In the genomic region with DNA sequence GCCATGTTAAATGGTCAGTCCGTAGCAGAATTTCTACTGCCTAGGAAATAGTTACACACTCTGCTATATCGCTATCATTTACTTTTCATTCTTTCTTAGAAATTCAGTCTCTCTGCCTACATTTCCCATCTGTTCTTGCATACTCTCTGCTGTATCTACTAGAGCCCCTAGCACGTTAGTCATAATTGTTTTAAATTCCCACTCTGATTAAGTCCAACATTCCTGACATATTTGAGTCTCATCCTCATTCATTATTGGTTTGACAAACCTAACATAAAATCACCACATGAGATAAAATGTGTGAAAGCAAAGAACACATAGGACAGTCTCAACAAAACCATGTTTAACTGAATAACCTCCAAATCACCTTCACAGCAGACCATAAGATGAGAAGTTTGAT, we compare ENCODE assay signal across 18 cellular contexts.
DNase-seq lines count a peak whose midpoint lies in the region; ATAC-seq and TF ChIP-seq lines count a peak whose summit lies in the region.
"Had no signal": no experiment of that assay in that cellular context is flagged by ENCODE, and none has a peak within 500 bp of the region (broad histone marks: within the 10 kb centered on the region; RNA-seq: fewer than 3 reads in every experiment).

No MANE protein-coding gene starts in this region.

- WGBS in smooth muscle cell (ENCODE audit: low lambda C conversion rate) = 40% methylated on average over 3 of the region's 3 CpGs

- H3K27ac ChIP-seq in smooth muscle cell (ENCODE audit: low read depth) = no peak overlapping the region
- H3K27ac ChIP-seq: BLaER1, esophagus muscularis mucosa had no signal

- ATAC-seq in GM21619 (IDR thresholded peaks at IDR 0.05; ENCODE audit: unreplicated experiment) (no peak), GM19467 (IDR thresholded peaks at IDR 0.05; ENCODE audit: unreplicated experiment) (no peak), HG03175 (IDR thresholded peaks at IDR 0.05; ENCODE audit: unreplicated experiment) (no peak)
- ATAC-seq: activated naive CD4-positive, alpha-beta T cell treated with anti-CD3 and anti-CD28 coated beads, Interleukin-2, amount 50 U/mL, for 72 hours; activated T-cell treated with anti-CD3 and anti-CD28 coated beads, Interleukin-2, amount 50 U/mL, for 72 hours; effector memory CD8-positive, alpha-beta T cell; Panc1 had no signal

- no peak overlapping the region for H2AFZ ChIP-seq in smooth muscle cell (ENCODE audit: low read depth)

- DNase-seq in GM03348 (ENCODE audit: low spot score) (peak; percentile 53), RPMI7951 (ENCODE audit: low read depth) (peak; percentile 74), foreskin fibroblast (peak; percentile 14 to 46), smooth muscle cell (lab: John Stamatoyannopoulos, UW; ENCODE audit: unreplicated experiment) (no peak)
- DNase-seq: activated CD4-positive, alpha-beta T cell treated with anti-CD3 and anti-CD28 coated beads for 1 hour; activated CD8-positive, alpha-beta memory T cell treated with anti-CD3 and anti-CD28 coated beads for 24 hours; activated T-cell treated with anti-CD3 and anti-CD28 coated beads, Interleukin-2, amount 50 U/mL, for 72 hours; Calu3; effector memory CD8-positive, alpha-beta T cell; KBM-7; NCI-H1694 treated with DMSO at 0.1 percent for 48 hours had no signal

- no peak overlapping the region for H3K9ac ChIP-seq in smooth muscle cell (ENCODE audit: low read depth)
- H3K9ac ChIP-seq: BLaER1 had no signal

- peaks cover 4% of the 10 kb centered on the region for H3K4me1 ChIP-seq in smooth muscle cell (ENCODE audit: low read depth)

- H3K4me3 ChIP-seq in foreskin fibroblast (ENCODE audit: low read depth in 1 of 2, low read length in 2 of 2) (no peak overlapping the region), smooth muscle cell (no peak overlapping the region)
- H3K4me3 ChIP-seq: BLaER1, esophagus muscularis mucosa had no signal

- no peaks in the 10 kb centered on the region for H3K9me3 ChIP-seq in smooth muscle cell (replicated peaks; ENCODE audit: low read depth)
- H3K9me3 ChIP-seq: BLaER1, esophagus muscularis mucosa had no signal

- H3K36me3 ChIP-seq in smooth muscle cell (ENCODE audit: low read depth) = no peaks in the 10 kb centered on the region
- H3K36me3 ChIP-seq: BLaER1, esophagus muscularis mucosa had no signal

- TF ChIP-seq CTCF in foreskin fibroblast (IDR thresholded peaks at IDR 0.05; ENCODE audit: low read depth, low read length) = no peak
- TF ChIP-seq CTCF in smooth muscle cell (IDR thresholded peaks at IDR 0.05; ENCODE audit: borderline replicate concordance, insufficient read depth, poor library complexity, severe bottlenecking) = no peak

- no peaks in the 10 kb centered on the region for H3K27me3 ChIP-seq in smooth muscle cell (ENCODE audit: low read depth)
- H3K27me3 ChIP-seq: BLaER1, esophagus muscularis mucosa had no signal

- no peaks in the 10 kb centered on the region for H3F3A ChIP-seq in smooth muscle cell (ENCODE audit: low read depth)

- no peaks in the 10 kb centered on the region for H4K20me1 ChIP-seq in smooth muscle cell (ENCODE audit: low read depth)
- H4K20me1 ChIP-seq: BLaER1 had no signal

- H3K79me2 ChIP-seq in smooth muscle cell (ENCODE audit: low read depth) = no peaks in the 10 kb centered on the region

- H3K4me2 ChIP-seq in smooth muscle cell = peak overlapping the region; percentile 5
- H3K4me2 ChIP-seq: BLaER1 had no signal
